In genomic region chr3:105847865-105848264, GRCh38 we compare ENCODE assay signal across 19 cellular contexts. TPM values are rescaled to one million over a fixed set of nuclear protein-coding genes. Genes with fewer than 3 reads are reported as not detected.
DNase-seq lines count a peak whose midpoint lies in the region; ATAC-seq and TF ChIP-seq lines count a peak whose summit lies in the region.
"Had no signal": no experiment of that assay in that cellular context is flagged by ENCODE, and none has a peak within 500 bp of the region (broad histone marks: within the 10 kb centered on the region; RNA-seq: fewer than 3 reads in every experiment).

No MANE protein-coding gene starts in this region.

- peak overlapping the region; percentile 58 for H3K27ac Mint-ChIP-seq in activated CD4-positive, alpha-beta T cell treated with anti-CD3 and anti-CD28 coated beads for 36 hours
- H3K27ac Mint-ChIP-seq in CD4-positive, alpha-beta T cell, result peak overlapping the region; percentile 28
- H3K27ac Mint-ChIP-seq in activated naive CD8-positive, alpha-beta T cell, result peak overlapping the region; percentile 77
- peak overlapping the region in 8 of 10 donors; percentile 4 to 79 (median 58) for H3K27ac Mint-ChIP-seq in naive thymus-derived CD8-positive, alpha-beta T cell

- peaks cover 9 to 50% of the 10 kb centered on the region in 2 donors for H3K4me1 ChIP-seq in adrenal gland (replicated peaks in 1 of 2)
- H3K4me1 ChIP-seq: BLaER1 had no signal

- TF ChIP-seq POLR2A in adrenal gland (IDR thresholded peaks at IDR 0.05), result no peak

- CTCF ChIA-PET in activated CD4-positive, alpha-beta T cell treated with anti-CD3 and anti-CD28 coated beads for 36 hours (lab: Charles Lee), result interaction anchor here (1.8 kb wide), 1 partner anchor 20 kb away, joined by 6 read pairs; no protein-coding TSS in a partner anchor
- CTCF ChIA-PET in CD4-positive, alpha-beta T cell (lab: Charles Lee), result interaction anchor here (1.2 to 3.1 kb wide), 2 partner anchors 11 to 84 kb away, joined by 3 to 11 read pairs; no protein-coding TSS in a partner anchor

- no peak for DNase-seq in activated CD4-positive, alpha-beta T cell treated with anti-CD3 and anti-CD28 coated beads for 36 hours
- no peak for DNase-seq in activated CD4-positive, alpha-beta T cell treated with anti-CD3 and anti-CD28 coated beads, Interleukin-2, amount 50 U/mL, for 4 hours
- no peak for DNase-seq in CD4-positive, alpha-beta T cell
- DNase-seq in naive thymus-derived CD8-positive, alpha-beta T cell, result no peak
- DNase-seq in GM20000 (ENCODE audit: low spot score) (no peak), adrenal gland (no peak)
- DNase-seq: 8988T; amniotic stem cell; lower lobe of right lung; MV-4-11; NCI-H187 treated with DMSO at 0.1 percent for 48 hours; NCI-H510A; posterior cingulate gyrus; stimulated activated CD4-positive, alpha-beta T cell treated with anti-CD3 and anti-CD28 coated beads, Interleukin-2, amount 100 ng/mL, for 48 hours had no signal

- 66 to 77% (median 70%) methylated on average over 2 of the region's 2 CpGs for WGBS in adrenal gland, 4 donors

- H3K4me3 Mint-ChIP-seq in activated CD4-positive, alpha-beta T cell treated with anti-CD3 and anti-CD28 coated beads for 36 hours, result peak overlapping the region; percentile 20
- peak overlapping the region; percentile 2 for H3K4me3 Mint-ChIP-seq in CD4-positive, alpha-beta T cell
- peak overlapping the region; percentile 40 for H3K4me3 Mint-ChIP-seq in activated naive CD8-positive, alpha-beta T cell
- peak overlapping the region in 8 of 10 donors; percentile 0 to 49 (median 36) for H3K4me3 Mint-ChIP-seq in naive thymus-derived CD8-positive, alpha-beta T cell

- intact Hi-C loops in activated CD4-positive, alpha-beta T cell treated with anti-CD3 and anti-CD28 coated beads for 36 hours (cut with DNase I, micrococcal nuclease), result loop anchor here in 1 of 2 experiments (1.0 kb wide), 1 partner anchor 11 kb away; no protein-coding TSS in a partner anchor
- intact Hi-C loops in CD4-positive, alpha-beta T cell (cut with DNase I, micrococcal nuclease), result no loop called here
- intact Hi-C loops in adrenal gland (cut with DNase I), result no loop called here

- POLR2A ChIA-PET in activated CD4-positive, alpha-beta T cell treated with anti-CD3 and anti-CD28 coated beads for 36 hours (lab: Charles Lee), result interaction anchor here (0.7 to 1.4 kb wide), 3 partner anchors 11 to 627 kb away, joined by 3 to 8 read pairs (median 3); no protein-coding TSS in a partner anchor
- POLR2A ChIA-PET in CD4-positive, alpha-beta T cell (lab: Charles Lee), result interaction anchor here (0.9 to 1.3 kb wide), 4 partner anchors 9 to 20 kb away, joined by 3 to 7 read pairs (median 3); no protein-coding TSS in a partner anchor
- POLR2A ChIA-PET in naive thymus-derived CD8-positive, alpha-beta T cell (lab: Charles Lee), result interaction anchor here (0.6 to 1.2 kb wide), 2 partner anchors 10 to 91 kb away, joined by 3 to 12 read pairs; no protein-coding TSS in a partner anchor

- no peaks in the 10 kb centered on the region for H3K9me3 Mint-ChIP-seq in activated CD4-positive, alpha-beta T cell treated with anti-CD3 and anti-CD28 coated beads for 36 hours (ENCODE audit: low read depth)
- H3K9me3 Mint-ChIP-seq in CD4-positive, alpha-beta T cell, result no peaks in the 10 kb centered on the region
- no peaks in the 10 kb centered on the region for H3K9me3 Mint-ChIP-seq in activated naive CD8-positive, alpha-beta T cell (ENCODE audit: low read depth)
- no peaks in the 10 kb centered on the region for H3K9me3 Mint-ChIP-seq in naive thymus-derived CD8-positive, alpha-beta T cell

- no peak overlapping the region for H3K4me3 ChIP-seq in adrenal gland
- H3K4me3 ChIP-seq: BLaER1, K562, lower lobe of right lung, suprapubic skin had no signal

- no peak overlapping the region for H3K27ac ChIP-seq in CD4-positive, alpha-beta T cell (ENCODE audit: low read depth, low read length)
- H3K27ac ChIP-seq in adrenal gland, result no peak overlapping the region
- H3K27ac ChIP-seq: BLaER1, lower lobe of right lung, suprapubic skin had no signal

- H3K27me3 Mint-ChIP-seq in activated CD4-positive, alpha-beta T cell treated with anti-CD3 and anti-CD28 coated beads for 36 hours, result no peaks in the 10 kb centered on the region
- H3K27me3 Mint-ChIP-seq in CD4-positive, alpha-beta T cell, result no peaks in the 10 kb centered on the region
- H3K27me3 Mint-ChIP-seq in activated naive CD8-positive, alpha-beta T cell, result no peaks in the 10 kb centered on the region
- no peaks in the 10 kb centered on the region for H3K27me3 Mint-ChIP-seq in naive thymus-derived CD8-positive, alpha-beta T cell

- H3K27me3 ChIP-seq in CD4-positive, alpha-beta T cell (ENCODE audit: control insufficient read depth, insufficient read depth, low read length), result no peaks in the 10 kb centered on the region
- no peaks in the 10 kb centered on the region for H3K27me3 ChIP-seq in adrenal gland
- H3K27me3 ChIP-seq: BLaER1, suprapubic skin had no signal

- ATAC-seq in activated CD4-positive, alpha-beta T cell treated with anti-CD3 and anti-CD28 coated beads for 36 hours, result peak; percentile 61
- ATAC-seq in CD4-positive, alpha-beta T cell (ENCODE audit: poor library complexity), result no peak
- ATAC-seq in naive thymus-derived CD8-positive, alpha-beta T cell, result no peak
- no peak for ATAC-seq in GM19467 (IDR thresholded peaks at IDR 0.05; ENCODE audit: unreplicated experiment)
- ATAC-seq: K562, lower lobe of right lung had no signal

- peaks cover 0 to 2% of the 10 kb centered on the region in 2 donors for H3K36me3 ChIP-seq in adrenal gland (replicated peaks in 1 of 2)

- peaks cover 62% of the 10 kb centered on the region for H3K4me1 Mint-ChIP-seq in activated CD4-positive, alpha-beta T cell treated with anti-CD3 and anti-CD28 coated beads for 36 hours
- peaks cover 72% of the 10 kb centered on the region for H3K4me1 Mint-ChIP-seq in CD4-positive, alpha-beta T cell (ENCODE audit: low read depth)
- peaks cover 68% of the 10 kb centered on the region for H3K4me1 Mint-ChIP-seq in activated naive CD8-positive, alpha-beta T cell (ENCODE audit: low read depth)
- H3K4me1 Mint-ChIP-seq in naive thymus-derived CD8-positive, alpha-beta T cell, result peaks cover 17 to 70% (median 57%) of the 10 kb centered on the region in 4 donors

- no peak for TF ChIP-seq CTCF in CD4-positive, alpha-beta T cell (IDR thresholded peaks at IDR 0.05)
- TF ChIP-seq CTCF in GM20000 (IDR thresholded peaks at IDR 0.05; ENCODE audit: extremely low read depth, missing control alignments) (no peak), adrenal gland (IDR thresholded peaks at IDR 0.05) (no peak)

- H3K9me3 ChIP-seq in CD4-positive, alpha-beta T cell (ENCODE audit: control insufficient read depth, low read length), result no peaks in the 10 kb centered on the region
- H3K9me3 ChIP-seq in adrenal gland (replicated peaks in 1 of 3), result no peaks in the 10 kb centered on the region
- H3K9me3 ChIP-seq: BLaER1, lower lobe of right lung, suprapubic skin had no signal

- H3K36me3 Mint-ChIP-seq in activated CD4-positive, alpha-beta T cell treated with anti-CD3 and anti-CD28 coated beads for 36 hours (ENCODE audit: low read depth), result peaks cover 60% of the 10 kb centered on the region
- peaks cover 71% of the 10 kb centered on the region for H3K36me3 Mint-ChIP-seq in CD4-positive, alpha-beta T cell (ENCODE audit: low read depth)
- peaks cover 27% of the 10 kb centered on the region for H3K36me3 Mint-ChIP-seq in activated naive CD8-positive, alpha-beta T cell
- H3K36me3 Mint-ChIP-seq in naive thymus-derived CD8-positive, alpha-beta T cell, result peaks cover under 1 to 53% (median 25%) of the 10 kb centered on the region in 3 donors

RNA-seq across cellular contexts. Expression of gene CBLB, which starts 20.9 kb away (rescaled TPM):
- 100 to 1,000 TPM; 112 to 163 TPM for total RNA-seq in activated CD4-positive, alpha-beta T cell treated with anti-CD3 and anti-CD28 coated beads for 36 hours
- 100 to 1,000 TPM; 112 to 124 TPM for total RNA-seq in CD4-positive, alpha-beta T cell
- total RNA-seq in naive thymus-derived CD8-positive, alpha-beta T cell, result 100 to 1,000 TPM; 106 to 108 TPM
- polyA plus RNA-seq in naive thymus-derived CD8-positive, alpha-beta T cell, result 10 to 100 TPM; 32.1 to 36.6 (median 34.2) TPM
- 10 to 100 TPM; 23.4 to 58.9 (median 39.5) TPM for total RNA-seq in adrenal gland
- 10 to 100 TPM; 20.4 to 31.8 (median 27.9) TPM for polyA plus RNA-seq in adrenal gland
